10 cellular contexts compared by ENCODE assay signal in the genomic region with DNA sequence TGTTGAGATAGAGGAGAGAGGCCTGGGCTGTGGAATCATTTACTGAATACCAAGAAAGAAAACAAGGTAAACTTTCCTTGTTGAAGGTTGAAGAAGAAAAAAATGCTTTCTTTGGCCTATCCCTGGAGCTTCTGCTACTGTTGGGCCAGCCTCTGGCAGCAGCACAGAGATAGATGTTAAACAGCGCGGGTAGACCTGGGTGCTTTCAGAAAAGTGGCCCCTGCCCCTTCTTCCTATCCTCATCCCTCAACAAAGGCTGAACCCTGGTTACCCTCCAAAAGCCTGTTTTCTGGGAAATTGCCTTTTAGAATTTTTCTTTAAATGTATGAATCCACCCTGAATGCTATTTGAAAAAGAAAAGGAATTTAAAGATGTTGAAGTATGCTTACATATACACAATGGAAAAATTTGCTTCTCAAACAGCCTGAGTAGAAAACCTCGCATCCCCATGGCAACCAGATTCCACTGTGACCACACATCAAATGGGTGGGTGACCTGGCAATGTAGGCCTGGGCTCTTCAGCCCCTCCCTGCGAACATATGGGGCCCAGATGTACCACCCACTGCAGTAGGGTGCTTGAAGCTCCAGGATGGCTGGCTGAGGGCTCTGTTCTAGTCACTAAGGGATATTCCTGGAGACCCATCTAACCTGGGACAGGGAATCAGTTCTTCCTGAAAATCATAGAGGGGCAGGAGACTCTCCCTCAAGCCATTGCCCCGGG. TPM values are rescaled to one million over a fixed set of nuclear protein-coding genes. Genes with fewer than 3 reads are reported as not detected.
DNase-seq lines count a peak whose midpoint lies in the region; ATAC-seq, FAIRE-seq and TF ChIP-seq lines count a peak whose summit lies in the region.
"Had no signal": no experiment of that assay in that cellular context is flagged by ENCODE, and none has a peak within 500 bp of the region (broad histone marks: within the 10 kb centered on the region; RNA-seq: fewer than 3 reads in every experiment).

No MANE protein-coding gene starts in this region.

- no peak overlapping the region for H3K4me3 Mint-ChIP-seq in activated naive CD4-positive, alpha-beta T cell treated with anti-CD3 and anti-CD28 coated beads, Interleukin-2, amount 10 ng/mL, durations not matched to agents 7 days and 5 days
- H3K4me3 Mint-ChIP-seq: activated B cell treated with CpG ODN at 0.5 μM for 24 hours had no signal

- peaks cover 12% of the 10 kb centered on the region for H3K4me1 Mint-ChIP-seq in activated naive CD4-positive, alpha-beta T cell treated with anti-CD3 and anti-CD28 coated beads, Interleukin-2, amount 10 ng/mL, durations not matched to agents 7 days and 5 days

- H3K4me2 ChIP-seq in osteoblast (ENCODE audit: insufficient read depth, low read length): peak overlapping the region; percentile 26

- H3K79me2 ChIP-seq in osteoblast (ENCODE audit: insufficient read depth, low read length): no peaks in the 10 kb centered on the region

- peak; percentile 94 for DNase-seq in GM03348 (ENCODE audit: low spot score)
- peak; percentile 94 for DNase-seq in NT2/D1 (ENCODE audit: low read depth, low spot score)
- DNase-seq in osteoblast (ENCODE audit: insufficient read length, low spot score, missing footprints): peak; percentile 92
- no peak for DNase-seq in thyroid gland
- no peak for DNase-seq in activated naive CD4-positive, alpha-beta T cell treated with anti-CD3 and anti-CD28 coated beads, Interleukin-2, amount 10 ng/mL, durations not matched to agents 7 days and 5 days
- no peak for DNase-seq in C1 segment of cervical spinal cord (lab: John Stamatoyannopoulos, UW)
- DNase-seq: activated B cell treated with CpG ODN at 0.5 μM for 24 hours, heart right ventricle had no signal

- peaks cover 19% of the 10 kb centered on the region for H3K27me3 Mint-ChIP-seq in activated naive CD4-positive, alpha-beta T cell treated with anti-CD3 and anti-CD28 coated beads, Interleukin-2, amount 10 ng/mL, durations not matched to agents 7 days and 5 days

- H3K9me3 ChIP-seq in NT2/D1 (ENCODE audit: insufficient read depth, low read length) (peaks cover 10% of the 10 kb centered on the region; the same call in 1 of the 2 replicates), osteoblast (ENCODE audit: low read depth, low read length) (no peaks in the 10 kb centered on the region), thyroid gland (no peaks in the 10 kb centered on the region)
- H3K9me3 ChIP-seq: heart right ventricle had no signal

- no peak for ATAC-seq in GM18868 (IDR thresholded peaks at IDR 0.05; ENCODE audit: unreplicated experiment)

- H3K27ac ChIP-seq in osteoblast (ENCODE audit: low read depth, low read length) (peak overlapping the region; percentile 98), thyroid gland (no peak overlapping the region)

- H3K4me1 ChIP-seq in NT2/D1 (ENCODE audit: insufficient read depth, insufficient read length) (peaks cover 12% of the 10 kb centered on the region), osteoblast (ENCODE audit: insufficient read depth, low read length) (peaks cover 28% of the 10 kb centered on the region), thyroid gland (no peaks in the 10 kb centered on the region)

- peak overlapping the region; percentile 47 for H2AFZ ChIP-seq in osteoblast (ENCODE audit: low read length)

- no peak for TF ChIP-seq POLR2A in thyroid gland (IDR thresholded peaks at IDR 0.05)

- no peak overlapping the region for H3K27ac Mint-ChIP-seq in activated naive CD4-positive, alpha-beta T cell treated with anti-CD3 and anti-CD28 coated beads, Interleukin-2, amount 10 ng/mL, durations not matched to agents 7 days and 5 days
- H3K27ac Mint-ChIP-seq: activated B cell treated with CpG ODN at 0.5 μM for 24 hours had no signal

- 80% methylated on average over 5 of the region's 5 CpGs for WGBS in thyroid gland, 2 donors

- H3K9ac ChIP-seq in NT2/D1 (ENCODE audit: insufficient read length, low read depth): peak overlapping the region; percentile 46

- no peaks in the 10 kb centered on the region for H3K27me3 ChIP-seq in NT2/D1 (ENCODE audit: insufficient read depth, insufficient read length)
- H3K27me3 ChIP-seq in osteoblast (ENCODE audit: insufficient read depth, low read length): no peaks in the 10 kb centered on the region
- no peaks in the 10 kb centered on the region for H3K27me3 ChIP-seq in thyroid gland

- H3K36me3 ChIP-seq in NT2/D1 (ENCODE audit: insufficient read depth, insufficient read length, low read length) (no peaks in the 10 kb centered on the region), osteoblast (ENCODE audit: insufficient read depth, low read length) (no peaks in the 10 kb centered on the region), thyroid gland (no peaks in the 10 kb centered on the region)
- H3K36me3 ChIP-seq: heart right ventricle had no signal

- intact Hi-C loops in thyroid gland (cut with DNase I): no loop called here

- no peaks in the 10 kb centered on the region for H3K36me3 Mint-ChIP-seq in activated naive CD4-positive, alpha-beta T cell treated with anti-CD3 and anti-CD28 coated beads, Interleukin-2, amount 10 ng/mL, durations not matched to agents 7 days and 5 days

- H4K20me1 ChIP-seq in osteoblast (ENCODE audit: insufficient read depth, low read length): no peaks in the 10 kb centered on the region

- H3K4me3 ChIP-seq in NT2/D1 (ENCODE audit: insufficient read length, low read depth) (no peak overlapping the region), osteoblast (ENCODE audit: insufficient read depth, low read length) (peak overlapping the region; percentile 26), thyroid gland (replicated peaks in 1 of 3) (no peak overlapping the region)
- H3K4me3 ChIP-seq: heart right ventricle had no signal

- FAIRE-seq in endometrium (lab: Jason Lieb, UNC): peak; percentile 64

- CTCF ChIA-PET in activated naive CD4-positive, alpha-beta T cell treated with anti-CD3 and anti-CD28 coated beads, Interleukin-2, amount 10 ng/mL, durations not matched to agents 7 days and 5 days (lab: Charles Lee): interaction anchor here (0.9 to 1.2 kb wide), 2 partner anchors 12 to 16 kb away, joined by 3 read pairs; no protein-coding TSS in a partner anchor

- TF ChIP-seq CTCF in osteoblast (IDR thresholded peaks at IDR 0.05; ENCODE audit: extremely low read depth, low read depth, low read length): no peak
- no peak for TF ChIP-seq CTCF in thyroid gland (IDR thresholded peaks at IDR 0.05)

- no peaks in the 10 kb centered on the region for H3K9me3 Mint-ChIP-seq in activated naive CD4-positive, alpha-beta T cell treated with anti-CD3 and anti-CD28 coated beads, Interleukin-2, amount 10 ng/mL, durations not matched to agents 7 days and 5 days
- H3K9me3 Mint-ChIP-seq: activated B cell treated with CpG ODN at 0.5 μM for 24 hours had no signal

RNA-seq across cellular contexts. Expression of a gene that starts 23.4 kb away (rescaled TPM):
- not detected in 2 replicates for total RNA-seq in osteoblast
- not detected for total RNA-seq in thyroid gland
- total RNA-seq: activated B cell treated with CpG ODN at 0.5 μM for 24 hours had no signal

Comparison
In these comparisons a context has a peak if more than half of its experiments do, and no peak if none do; other contexts are left out.
1. DNase-seq: peak in GM03348 (single experiment), NT2/D1 (single experiment) and osteoblast (single experiment); none in thyroid gland (0 of 2), activated naive CD4-positive, alpha-beta T cell treated with anti-CD3 and anti-CD28 coated beads, Interleukin-2, amount 10 ng/mL, durations not matched to agents 7 days and 5 days (single experiment) and C1 segment of cervical spinal cord (0 of 14).